In genomic region chr7:98280791-98281756, GRCh38 we compare ENCODE assay signal across 8 cellular contexts. TPM values are rescaled to one million over a fixed set of nuclear protein-coding genes. Genes with fewer than 3 reads are reported as not detected.
DNase-seq lines count a peak whose midpoint lies in the region; ATAC-seq and TF ChIP-seq lines count a peak whose summit lies in the region.

BRI3 (plus strand) TSS chr7:98281686; CDS start chr7:98281796, 110 bp downstream.

- H3K36me3 ChIP-seq in Caco-2 (ENCODE audit: control insufficient read depth, insufficient read depth, low read length) (peaks cover 3% of the 10 kb centered on the region), HUES6 (ENCODE audit: control insufficient read depth, insufficient read depth, low read length) (peaks cover 8% of the 10 kb centered on the region; the same call in 1 of the 2 replicates), OCI-LY3 (replicated peaks; ENCODE audit: low read depth, low read length) (peaks cover 3% of the 10 kb centered on the region), mucosa of rectum (ENCODE audit: control insufficient read depth in 2 of 2, insufficient read depth in 2 of 2, low read length in 2 of 2) (no peaks in the 10 kb centered on the region)

- peak within 1 kb of the TSS; percentile 97 for H3K4me2 ChIP-seq in OCI-LY3 (ENCODE audit: low read length)

- no peak for TF ChIP-seq CTCF in Caco-2 (IDR thresholded peaks at IDR 0.05; ENCODE audit: insufficient read depth in 1 of 2, low read depth in 1 of 2, low read length in 1 of 2, severe bottlenecking in 1 of 2, unreplicated experiment in 1 of 2)
- TF ChIP-seq CTCF in OCI-LY3 (IDR thresholded peaks at IDR 0.05; ENCODE audit: low read depth, low read length): no peak
- TF ChIP-seq CTCF in epithelial cell of proximal tubule (conservative IDR thresholded peaks at IDR 0.05; ENCODE audit: low read depth, low read length): no peak

- H3K27ac ChIP-seq in HUES6 (ENCODE audit: low read depth, low read length) (peak within 1 kb of the TSS; percentile 69; the same call in 1 of the 2 replicates), OCI-LY3 (ENCODE audit: low read length) (peak within 1 kb of the TSS; percentile 31; the same call in 1 of the 2 replicates), mucosa of rectum (ENCODE audit: low read depth in 2 of 2, low read length in 2 of 2) (peak within 1 kb of the TSS; percentile 95 to 97)

- H3K9me3 ChIP-seq in Caco-2 (no peaks in the 10 kb centered on the region), HUES6 (ENCODE audit: control insufficient read depth, insufficient read depth, low read depth, low read length) (no peaks in the 10 kb centered on the region), OCI-LY3 (ENCODE audit: insufficient read depth, low read length) (no peaks in the 10 kb centered on the region), mucosa of rectum (ENCODE audit: control insufficient read depth in 2 of 2, low read length in 2 of 2) (no peaks in the 10 kb centered on the region)

- POLR2A ChIA-PET in Caco-2 (lab: Charles Lee): interaction anchor here (1.1 to 1.4 kb wide), 2 partner anchors 15 to 120 kb away, joined by 3 to 5 read pairs; partner anchors contain the start of gene BAIAP2L1

- peak within 1 kb of the TSS; percentile 97 for H3K4me3 Mint-ChIP-seq in Caco-2 (ENCODE audit: unreplicated experiment)

- H3K79me2 ChIP-seq in OCI-LY3 (ENCODE audit: low read length): peaks cover 33% of the 10 kb centered on the region

- BruUV-seq in Caco-2 (replicated peaks; lab: Mats Ljungman, UMichigan): no TSS peak

- peak; percentile 72 for ATAC-seq in GM21367 (IDR thresholded peaks at IDR 0.05; ENCODE audit: unreplicated experiment)

- H4K20me1 ChIP-seq in OCI-LY3 (ENCODE audit: insufficient read depth, low read length): peaks cover 31% of the 10 kb centered on the region

- H3K36me3 Mint-ChIP-seq in Caco-2 (ENCODE audit: insufficient read depth, unreplicated experiment): peaks cover 50% of the 10 kb centered on the region

- peaks cover 44% of the 10 kb centered on the region for H3K4me1 ChIP-seq in Caco-2
- peaks cover 36% of the 10 kb centered on the region for H3K4me1 ChIP-seq in HUES6 (ENCODE audit: control insufficient read depth, insufficient read depth, low read length)
- peaks cover 9% of the 10 kb centered on the region for H3K4me1 ChIP-seq in OCI-LY3 (ENCODE audit: low read length)
- peaks cover 37 to 54% of the 10 kb centered on the region in 2 donors for H3K4me1 ChIP-seq in mucosa of rectum (ENCODE audit: control insufficient read depth in 2 of 2, insufficient read depth in 2 of 2, low read length in 2 of 2)

- peaks cover 43% of the 10 kb centered on the region for H3K4me1 Mint-ChIP-seq in Caco-2 (ENCODE audit: low read depth, unreplicated experiment)

- H3K9ac ChIP-seq in HUES6 (ENCODE audit: low read length): peak within 1 kb of the TSS; percentile 76
- H3K9ac ChIP-seq in OCI-LY3 (ENCODE audit: low read length): peak within 1 kb of the TSS; percentile 80
- peak within 1 kb of the TSS; percentile 88 to 93 for H3K9ac ChIP-seq in mucosa of rectum (ENCODE audit: low read depth in 1 of 2, low read length in 2 of 2)

- H2AFZ ChIP-seq in OCI-LY3 (ENCODE audit: low read depth, low read length): peak within 1 kb of the TSS; percentile 91

- H3K27ac Mint-ChIP-seq in Caco-2 (ENCODE audit: unreplicated experiment): peak within 1 kb of the TSS; percentile 91

- H3K4me3 ChIP-seq in Caco-2 (ENCODE audit: low read depth, low read length): peak within 1 kb of the TSS; percentile 81
- H3K4me3 ChIP-seq in HUES6 (ENCODE audit: low read depth, low read length): peak within 1 kb of the TSS; percentile 88
- H3K4me3 ChIP-seq in OCI-LY3 (ENCODE audit: low read length): peak within 1 kb of the TSS; percentile 94
- peak within 1 kb of the TSS; percentile 98 for H3K4me3 ChIP-seq in epithelial cell of proximal tubule (ENCODE audit: low read depth, low read length)
- peak within 1 kb of the TSS; percentile 79 to 86 for H3K4me3 ChIP-seq in mucosa of rectum (ENCODE audit: low read length in 2 of 2)

- CTCF ChIA-PET in Caco-2 (lab: Charles Lee): interaction anchor here (0.6 to 1.6 kb wide), 3 partner anchors 15 to 516 kb away, joined by 3 to 5 read pairs (median 4); partner anchors contain the start of gene BAIAP2L1

- no peaks in the 10 kb centered on the region for H3K9me3 Mint-ChIP-seq in Caco-2 (ENCODE audit: unreplicated experiment)

- H3K27me3 Mint-ChIP-seq in Caco-2 (ENCODE audit: insufficient read depth, unreplicated experiment): no peaks in the 10 kb centered on the region

- intact Hi-C loops in Caco-2 (cut with micrococcal nuclease; ENCODE audit: unreplicated experiment): loop anchor here (1.0 to 2.0 kb wide), 2 partner anchors 22 to 30 kb away; no protein-coding TSS in a partner anchor

- no peaks in the 10 kb centered on the region for H3K27me3 ChIP-seq in Caco-2 (replicated peaks; ENCODE audit: control insufficient read depth, insufficient read depth, low read length)
- H3K27me3 ChIP-seq in HUES6 (ENCODE audit: control insufficient read depth, insufficient read depth, low read length): no peaks in the 10 kb centered on the region
- no peaks in the 10 kb centered on the region for H3K27me3 ChIP-seq in OCI-LY3 (ENCODE audit: low read depth, low read length)
- H3K27me3 ChIP-seq in mucosa of rectum (ENCODE audit: control insufficient read depth in 2 of 2, insufficient read depth in 2 of 2, low read length in 2 of 2): no peaks in the 10 kb centered on the region

- DNase-seq in Caco-2 (peak; percentile 89 to 94), activated T-cell treated with anti-CD3 and anti-CD28 coated beads for 4 hours (peak; percentile 94), epithelial cell of proximal tubule (ENCODE audit: low read depth) (no peak)
- DNase-seq in stimulated activated CD8-positive, alpha-beta memory T cell treated with anti-CD3 and anti-CD28 coated beads, Interleukin-4, amount 100 ng/mL, for 48 hours: peak; percentile 92

RNA-seq across cellular contexts. Expression of gene BRI3, which starts in this region (rescaled TPM):
- total RNA-seq in Caco-2 (2022) (197 and 224 TPM in 2 replicates), epithelial cell of proximal tubule (20.0 and 41.9 TPM in 2 replicates)

Comparison
In these comparisons a context has a peak if more than half of its experiments do, and no peak if none do; other contexts are left out.
1. H3K27ac ChIP-seq: peak in every context shown above with its lines; median percentile 96 in mucosa of rectum; 69 in HUES6; 31 in OCI-LY3.